In the genomic region with DNA sequence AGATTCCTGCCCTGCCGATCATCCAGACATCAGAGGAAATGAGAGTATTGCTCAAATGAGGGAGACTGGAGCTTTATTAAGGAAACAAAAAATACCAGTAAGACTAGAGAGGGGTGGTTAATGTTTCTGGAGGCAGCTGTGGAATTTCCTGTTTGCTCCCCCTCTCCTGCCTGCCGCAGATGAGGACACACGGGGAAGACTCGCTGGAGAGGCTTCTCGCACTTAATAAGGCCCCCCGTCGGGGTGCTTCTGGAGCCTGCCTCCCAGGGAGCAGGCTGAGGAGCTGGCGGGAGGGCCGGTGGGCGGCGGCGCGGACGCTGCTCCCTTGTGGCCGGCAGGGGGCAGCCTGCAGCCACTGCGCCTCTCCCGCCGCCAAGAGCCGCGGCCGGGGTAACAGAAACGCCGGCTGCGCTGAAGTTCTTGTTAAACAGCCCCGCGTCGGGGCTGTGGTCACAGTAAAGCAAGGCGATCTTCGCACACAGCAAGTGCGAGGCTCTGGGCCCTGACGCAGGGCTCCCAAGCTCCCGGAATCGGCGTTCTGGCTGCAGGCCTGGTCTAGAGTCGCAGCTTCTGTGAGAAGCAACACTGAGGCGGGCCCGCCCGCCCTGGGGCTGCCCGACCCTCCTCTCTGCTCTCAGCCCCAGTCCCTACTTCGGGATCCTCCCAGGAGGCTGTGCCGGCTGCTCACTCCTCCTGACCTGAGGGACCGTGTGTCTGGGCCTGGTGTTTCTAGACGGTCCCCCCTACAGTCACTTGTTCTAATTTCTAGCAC, we compare ENCODE assay signal across 8 cellular contexts. TPM values are rescaled to one million over a fixed set of nuclear protein-coding genes. Genes with fewer than 3 reads are reported as not detected.
DNase-seq lines count a peak whose midpoint lies in the region; ATAC-seq and TF ChIP-seq lines count a peak whose summit lies in the region.

No MANE protein-coding gene starts in this region.

- H3K27ac ChIP-seq in caudate nucleus (ENCODE audit: low read depth, low read length) = peak overlapping the region; percentile 39

- H3K36me3 Mint-ChIP-seq in WTC11 = peaks cover 33% of the 10 kb centered on the region

- TF ChIP-seq CTCF in WTC11 (IDR thresholded peaks at IDR 0.05) (peak; percentile 86), kidney epithelial cell (IDR thresholded peaks at IDR 0.05; ENCODE audit: insufficient read depth, low read length, poor library complexity, severe bottlenecking) (peak; percentile 64)

- no peak overlapping the region for H3K4me3 ChIP-seq in kidney epithelial cell (ENCODE audit: low read depth, low read length)

- peaks cover 4% of the 10 kb centered on the region for H3K36me3 ChIP-seq in kidney epithelial cell (ENCODE audit: control insufficient read depth, insufficient read depth, low read length)

- peaks cover 8% of the 10 kb centered on the region for H3K9me3 Mint-ChIP-seq in WTC11

- H3K27ac Mint-ChIP-seq in WTC11 = peak overlapping the region; percentile 70

- H3K4me1 Mint-ChIP-seq in WTC11 = peaks cover 32% of the 10 kb centered on the region

- no peaks in the 10 kb centered on the region for H3K27me3 Mint-ChIP-seq in WTC11 (ENCODE audit: low read depth)

- DNase-seq in NCI-H1092 treated with DMSO at 0.1 percent for 48 hours (lab: John Stamatoyannopoulos, UW) (peak; percentile 62), NCI-H1092 (lab: John Stamatoyannopoulos, UW) (no peak), NCI-H1417 (lab: John Stamatoyannopoulos, UW) (peak; percentile 81 to 90 (median 88)), WTC11 (ENCODE audit: low spot score) (peak; percentile 86), caudate nucleus (lab: John Stamatoyannopoulos, UW) (peak in 39 of 61 donors; percentile 4 to 63 (median 24)), kidney epithelial cell (ENCODE audit: low read depth) (peak; percentile 67)
- DNase-seq in stimulated activated CD4-positive, alpha-beta T cell treated with anti-CD3 and anti-CD28 coated beads, Interleukin-12 subunit alpha, Interleukin-12 subunit beta, amount 100 ng/mL, for 48 hours (ENCODE audit: low read depth in 2 of 3, low spot score in 1 of 3) = peak; percentile 35 to 53 (median 38)

- POLR2A ChIA-PET in WTC11 (lab: Charles Lee) = interaction anchor here (0.5 to 0.8 kb wide), 4 partner anchors 41 to 472 kb away, joined by 3 read pairs; no protein-coding TSS in a partner anchor

- H3K4me3 Mint-ChIP-seq in WTC11 = 0 out of 2 replicates have a peak overlapping the region, but pooled peaks have one; percentile 6

- ATAC-seq in WTC11 (peak; percentile 81), HG03159 (IDR thresholded peaks at IDR 0.05; ENCODE audit: unreplicated experiment) (no peak)

- no peaks in the 10 kb centered on the region for H3K27me3 ChIP-seq in kidney epithelial cell (ENCODE audit: control insufficient read depth, insufficient read depth, low read length)

- CTCF ChIA-PET in WTC11 (lab: Charles Lee) = interaction anchor here (0.6 to 6.2 kb wide), 86 partner anchors 9 to 612 kb away, joined by 3 to 86 read pairs (median 4); a partner anchor contains a TSS

TF ChIP-seq in WTC11, 78 proteins besides CTCF, POLR2A, EP300 and RAD21 (continues in another document):
- TF ChIP-seq ZNF263 (CRISPR knock-in tag; IDR thresholded peaks at IDR 0.05; ENCODE audit: low read depth) (no peak), ELF4 (CRISPR knock-in tag; IDR thresholded peaks at IDR 0.05; ENCODE audit: low read depth) (no peak), FOXK1 (CRISPR knock-in tag; IDR thresholded peaks at IDR 0.05) (no peak), SMAD4 (CRISPR knock-in tag; IDR thresholded peaks at IDR 0.05) (no peak), ZNF232 (CRISPR knock-in tag; IDR thresholded peaks at IDR 0.05) (0 out of 2 replicates have a peak, but pooled peaks have one; percentile 43), NFE2L1 (CRISPR knock-in tag; IDR thresholded peaks at IDR 0.05) (no peak), NR1H2 (CRISPR knock-in tag; IDR thresholded peaks at IDR 0.05) (no peak), OVOL2 (CRISPR knock-in tag; IDR thresholded peaks at IDR 0.05; ENCODE audit: borderline replicate concordance) (no peak), SP1 (CRISPR knock-in tag; conservative IDR thresholded peaks at IDR 0.05) (peak; percentile 58), HMGA2 (CRISPR knock-in tag; IDR thresholded peaks at IDR 0.05) (no peak), ZNF121 (CRISPR knock-in tag; IDR thresholded peaks at IDR 0.05) (no peak), ZNF423 (CRISPR knock-in tag; IDR thresholded peaks at IDR 0.05) (peak; percentile 99), ETV6 (CRISPR knock-in tag; IDR thresholded peaks at IDR 0.05) (no peak), GTF2I (CRISPR knock-in tag; conservative IDR thresholded peaks at IDR 0.05) (no peak), CBFB (CRISPR knock-in tag; IDR thresholded peaks at IDR 0.05; ENCODE audit: low read depth) (no peak; the same call in 1 of the 2 replicates)
- TF ChIP-seq, protein P1, sequence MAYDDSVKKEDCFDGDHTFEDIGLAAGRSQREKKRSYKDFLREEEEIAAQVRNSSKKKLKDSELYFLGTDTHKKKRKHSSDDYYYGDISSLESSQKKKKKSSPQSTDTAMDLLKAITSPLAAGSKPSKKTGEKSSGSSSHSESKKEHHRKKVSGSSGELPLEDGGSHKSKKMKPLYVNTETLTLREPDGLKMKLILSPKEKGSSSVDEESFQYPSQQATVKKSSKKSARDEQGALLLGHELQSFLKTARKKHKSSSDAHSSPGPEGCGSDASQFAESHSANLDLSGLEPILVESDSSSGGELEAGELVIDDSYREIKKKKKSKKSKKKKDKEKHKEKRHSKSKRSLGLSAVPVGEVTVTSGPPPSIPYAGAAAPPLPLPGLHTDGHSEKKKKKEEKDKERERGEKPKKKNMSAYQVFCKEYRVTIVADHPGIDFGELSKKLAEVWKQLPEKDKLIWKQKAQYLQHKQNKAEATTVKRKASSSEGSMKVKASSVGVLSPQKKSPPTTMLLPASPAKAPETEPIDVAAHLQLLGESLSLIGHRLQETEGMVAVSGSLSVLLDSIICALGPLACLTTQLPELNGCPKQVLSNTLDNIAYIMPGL (CRISPR knock-in tag; IDR thresholded peaks at IDR 0.05) = 0 out of 2 replicates have a peak, but pooled peaks have one; percentile 36
- TF ChIP-seq, protein P2, sequence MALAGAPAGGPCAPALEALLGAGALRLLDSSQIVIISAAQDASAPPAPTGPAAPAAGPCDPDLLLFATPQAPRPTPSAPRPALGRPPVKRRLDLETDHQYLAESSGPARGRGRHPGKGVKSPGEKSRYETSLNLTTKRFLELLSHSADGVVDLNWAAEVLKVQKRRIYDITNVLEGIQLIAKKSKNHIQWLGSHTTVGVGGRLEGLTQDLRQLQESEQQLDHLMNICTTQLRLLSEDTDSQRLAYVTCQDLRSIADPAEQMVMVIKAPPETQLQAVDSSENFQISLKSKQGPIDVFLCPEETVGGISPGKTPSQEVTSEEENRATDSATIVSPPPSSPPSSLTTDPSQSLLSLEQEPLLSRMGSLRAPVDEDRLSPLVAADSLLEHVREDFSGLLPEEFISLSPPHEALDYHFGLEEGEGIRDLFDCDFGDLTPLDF (CRISPR knock-in tag; IDR thresholded peaks at IDR 0.05) = 0 out of 2 replicates have a peak, but pooled peaks have one; percentile 45
- TF ChIP-seq, protein P3, sequence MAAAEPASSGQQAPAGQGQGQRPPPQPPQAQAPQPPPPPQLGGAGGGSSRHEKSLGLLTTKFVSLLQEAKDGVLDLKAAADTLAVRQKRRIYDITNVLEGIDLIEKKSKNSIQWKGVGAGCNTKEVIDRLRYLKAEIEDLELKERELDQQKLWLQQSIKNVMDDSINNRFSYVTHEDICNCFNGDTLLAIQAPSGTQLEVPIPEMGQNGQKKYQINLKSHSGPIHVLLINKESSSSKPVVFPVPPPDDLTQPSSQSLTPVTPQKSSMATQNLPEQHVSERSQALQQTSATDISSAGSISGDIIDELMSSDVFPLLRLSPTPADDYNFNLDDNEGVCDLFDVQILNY (CRISPR knock-in tag; IDR thresholded peaks at IDR 0.05) = 0 out of 2 replicates have a peak, but pooled peaks have one; percentile 66
- TF ChIP-seq, protein P4, sequence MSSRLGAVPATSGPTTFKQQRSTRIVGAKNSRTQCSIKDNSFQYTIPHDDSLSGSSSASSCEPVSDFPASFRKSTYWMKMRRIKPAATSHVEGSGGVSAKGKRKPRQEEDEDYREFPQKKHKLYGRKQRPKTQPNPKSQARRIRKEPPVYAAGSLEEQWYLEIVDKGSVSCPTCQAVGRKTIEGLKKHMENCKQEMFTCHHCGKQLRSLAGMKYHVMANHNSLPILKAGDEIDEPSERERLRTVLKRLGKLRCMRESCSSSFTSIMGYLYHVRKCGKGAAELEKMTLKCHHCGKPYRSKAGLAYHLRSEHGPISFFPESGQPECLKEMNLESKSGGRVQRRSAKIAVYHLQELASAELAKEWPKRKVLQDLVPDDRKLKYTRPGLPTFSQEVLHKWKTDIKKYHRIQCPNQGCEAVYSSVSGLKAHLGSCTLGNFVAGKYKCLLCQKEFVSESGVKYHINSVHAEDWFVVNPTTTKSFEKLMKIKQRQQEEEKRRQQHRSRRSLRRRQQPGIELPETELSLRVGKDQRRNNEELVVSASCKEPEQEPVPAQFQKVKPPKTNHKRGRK (CRISPR knock-in tag; IDR thresholded peaks at IDR 0.05; ENCODE audit: borderline replicate concordance) = no peak
- TF ChIP-seq, protein P5, sequence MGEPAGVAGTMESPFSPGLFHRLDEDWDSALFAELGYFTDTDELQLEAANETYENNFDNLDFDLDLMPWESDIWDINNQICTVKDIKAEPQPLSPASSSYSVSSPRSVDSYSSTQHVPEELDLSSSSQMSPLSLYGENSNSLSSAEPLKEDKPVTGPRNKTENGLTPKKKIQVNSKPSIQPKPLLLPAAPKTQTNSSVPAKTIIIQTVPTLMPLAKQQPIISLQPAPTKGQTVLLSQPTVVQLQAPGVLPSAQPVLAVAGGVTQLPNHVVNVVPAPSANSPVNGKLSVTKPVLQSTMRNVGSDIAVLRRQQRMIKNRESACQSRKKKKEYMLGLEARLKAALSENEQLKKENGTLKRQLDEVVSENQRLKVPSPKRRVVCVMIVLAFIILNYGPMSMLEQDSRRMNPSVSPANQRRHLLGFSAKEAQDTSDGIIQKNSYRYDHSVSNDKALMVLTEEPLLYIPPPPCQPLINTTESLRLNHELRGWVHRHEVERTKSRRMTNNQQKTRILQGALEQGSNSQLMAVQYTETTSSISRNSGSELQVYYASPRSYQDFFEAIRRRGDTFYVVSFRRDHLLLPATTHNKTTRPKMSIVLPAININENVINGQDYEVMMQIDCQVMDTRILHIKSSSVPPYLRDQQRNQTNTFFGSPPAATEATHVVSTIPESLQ (CRISPR knock-in tag; IDR thresholded peaks at IDR 0.05) = no peak

RNA-seq across cellular contexts. Expression of a gene that starts 17.4 kb away (rescaled TPM):
- 46.6 to 62.9 TPM (median 48.2 TPM) in 3 replicates for total RNA-seq in WTC11 (2021)
- total RNA-seq in kidney epithelial cell = 78.0 and 80.6 TPM in 2 replicates

RNA-seq across cellular contexts. Expression of a gene that starts 24.8 kb away (rescaled TPM):
- 0.44 to 1.1 TPM (median 0.89 TPM) in 3 replicates for total RNA-seq in WTC11 (2021)
- 0.29 and 1.6 TPM in 2 replicates for total RNA-seq in kidney epithelial cell

RNA-seq across cellular contexts. Expression of a gene that starts 32.3 kb away (rescaled TPM):
- total RNA-seq in WTC11 (2021) (not detected in 3 replicates), kidney epithelial cell (not detected in 2 replicates)
